Comparison of ENCODE assay signal across 8 cellular contexts in the genomic region with DNA sequence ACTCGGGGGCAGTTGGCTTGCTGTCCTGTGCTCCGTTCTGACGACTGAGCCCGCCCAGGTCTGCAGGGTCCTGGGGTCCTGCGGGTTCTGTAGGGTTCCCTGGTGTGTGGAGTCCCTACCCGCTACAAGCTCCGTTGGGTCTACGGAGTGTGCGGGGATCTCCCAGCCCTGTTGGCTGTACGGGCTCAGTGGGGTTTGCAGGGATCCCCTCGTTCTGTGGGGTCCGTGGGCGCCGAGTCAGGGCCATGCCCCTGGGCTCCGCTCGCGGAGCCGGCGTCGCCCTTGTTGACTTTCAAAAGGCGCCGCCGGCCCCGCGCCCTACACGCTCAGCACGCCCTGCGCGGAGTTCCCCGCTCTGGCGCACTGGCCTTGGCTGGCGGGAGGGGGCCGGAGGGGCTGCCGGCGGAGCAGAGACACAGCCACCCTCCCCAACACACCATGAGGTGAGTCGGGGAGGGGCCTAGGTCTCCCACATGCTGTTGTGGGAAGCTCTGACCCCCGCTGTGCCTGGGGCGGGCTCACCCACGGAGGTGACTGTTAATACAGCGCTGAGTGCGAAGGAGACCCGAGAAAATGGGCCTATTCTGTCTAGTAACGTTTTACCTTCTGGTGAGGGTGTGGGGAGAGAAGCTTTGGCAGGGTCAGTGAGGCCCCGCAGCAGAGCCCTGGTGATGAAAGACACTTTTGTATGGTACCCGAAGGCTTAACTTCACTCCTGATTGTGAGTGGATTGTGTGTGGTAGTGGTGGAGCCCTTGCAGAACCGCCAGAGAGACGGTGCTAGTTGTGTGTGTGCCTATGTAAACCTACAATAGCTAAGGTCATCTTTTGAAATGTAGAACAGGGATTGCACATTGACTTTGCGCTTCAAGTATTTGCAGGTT. TPM values are rescaled to one million over a fixed set of nuclear protein-coding genes. Genes with fewer than 3 reads are reported as not detected.
DNase-seq lines count a peak whose midpoint lies in the region; ATAC-seq, FAIRE-seq and TF ChIP-seq lines count a peak whose summit lies in the region.

No MANE protein-coding gene starts in this region.

- no peaks in the 10 kb centered on the region for H3K36me3 ChIP-seq in prostate gland
- no peaks in the 10 kb centered on the region for H3K36me3 ChIP-seq in urinary bladder (ENCODE audit: insufficient read depth)

- ATAC-seq in HG02571 (IDR thresholded peaks at IDR 0.05; ENCODE audit: unreplicated experiment): peak; percentile 71
- ATAC-seq in left cardiac atrium: peak; percentile 90 to 92

- peak overlapping the region; percentile 86 for H3K4me3 Mint-ChIP-seq in activated naive CD8-positive, alpha-beta T cell

- FAIRE-seq in RCC 7860 (lab: Jason Lieb, UNC): no peak

- peaks cover 78% of the 10 kb centered on the region for H3K4me1 Mint-ChIP-seq in activated naive CD8-positive, alpha-beta T cell (ENCODE audit: low read depth)

- peak overlapping the region; percentile 91 for H3K27ac Mint-ChIP-seq in activated naive CD8-positive, alpha-beta T cell

- H3K9me3 ChIP-seq in prostate gland: no peaks in the 10 kb centered on the region

- intact Hi-C loops in left cardiac atrium (cut with DNase I) (no loop called here), prostate gland (cut with DNase I) (no loop called here)

- peak overlapping the region; percentile 49 for H3K4me3 ChIP-seq in GM12865 (ENCODE audit: low read depth, low read length)
- peak overlapping the region; percentile 36 to 39 for H3K4me3 ChIP-seq in prostate gland
- peak overlapping the region; percentile 58 for H3K4me3 ChIP-seq in urinary bladder (ENCODE audit: low read depth, low read length)

- DNase-seq in GM12865 (ENCODE audit: low read depth) (peak; percentile 83), RCC 7860 (ENCODE audit: low spot score) (peak; percentile 60), left cardiac atrium (peak; percentile 50), prostate gland (ENCODE audit: low spot score) (peak; percentile 22), COLO668 (lab: John Stamatoyannopoulos, UW; ENCODE audit: unreplicated experiment) (no peak)

- WGBS in prostate gland: 16% methylated on average over 47 of the region's 48 CpGs
- WGBS in urinary bladder: 9% methylated on average over 48 of the region's 48 CpGs

- no peaks in the 10 kb centered on the region for H3K27me3 ChIP-seq in prostate gland (replicated peaks; ENCODE audit: insufficient read depth)

- TF ChIP-seq CTCF in GM12865 (IDR thresholded peaks at IDR 0.05; ENCODE audit: insufficient read depth, low read depth, low read length, missing control alignments): no peak
- TF ChIP-seq CTCF in prostate gland (IDR thresholded peaks at IDR 0.05): no peak

- TF ChIP-seq POLR2A in prostate gland (IDR thresholded peaks at IDR 0.05): no peak

- H3K9me3 Mint-ChIP-seq in activated naive CD8-positive, alpha-beta T cell (ENCODE audit: low read depth): no peaks in the 10 kb centered on the region

- H3K27ac ChIP-seq in prostate gland (peak overlapping the region; percentile 18 to 42), urinary bladder (ENCODE audit: low read depth) (no peak overlapping the region)

- no peaks in the 10 kb centered on the region for H3K27me3 Mint-ChIP-seq in activated naive CD8-positive, alpha-beta T cell

- peaks cover 7% of the 10 kb centered on the region for H3K36me3 Mint-ChIP-seq in activated naive CD8-positive, alpha-beta T cell

- no peaks in the 10 kb centered on the region for H3K4me1 ChIP-seq in prostate gland (replicated peaks)
- no peaks in the 10 kb centered on the region for H3K4me1 ChIP-seq in urinary bladder (ENCODE audit: insufficient read depth)

RNA-seq across cellular contexts. Expression of a gene that starts 8.1 kb away (rescaled TPM):
- total RNA-seq in left cardiac atrium: 10 to 100 TPM; 32.1 to 49.2 TPM
- total RNA-seq in prostate gland: 10 to 100 TPM; 55.0 to 97.9 TPM
- 141 TPM for total RNA-seq in urinary bladder
- polyA plus RNA-seq in urinary bladder: 20.4 TPM

RNA-seq across cellular contexts. Expression of a gene that starts 26.3 kb away (rescaled TPM):
- total RNA-seq in left cardiac atrium: 10 to 100 TPM; 17.1 to 19.1 TPM
- 10 to 100 TPM; 16.6 to 24.5 TPM for total RNA-seq in prostate gland
- total RNA-seq in urinary bladder: 8.7 TPM
- polyA plus RNA-seq in urinary bladder: 32.4 TPM
